Comparison of ENCODE assay signal across 23 cellular contexts in genomic region chr10:97043563-97043855, GRCh38.
"Had no signal": no experiment of that assay in that cellular context is flagged by ENCODE, and none has a peak within 500 bp of the region (broad histone marks: within the 10 kb centered on the region; RNA-seq: fewer than 3 reads in every experiment).

No MANE protein-coding gene starts in this region.

- H3K9me3 Mint-ChIP-seq: dendritic cell treated with granulocyte-macrophage colony-stimulating factor and Interleukin-4, amounts not matched to agents 40 ng/mL and 50 ng/mL, for 4 days; effector memory CD8-positive, alpha-beta T cell; endodermal cell; mesothelial cell of epicardium had no signal

- H3K9me3 ChIP-seq: colonic mucosa, esophagus squamous epithelium, gastrocnemius medialis, left lung, lower lobe of right lung, mucosa of descending colon had no signal

- H3K27ac ChIP-seq: colonic mucosa, epithelial cell of prostate, esophagus squamous epithelium, gastrocnemius medialis, heart right ventricle, left lung, lower lobe of right lung had no signal

- H3K36me3 Mint-ChIP-seq: mesothelial cell of epicardium had no signal

- H3K36me3 ChIP-seq: colonic mucosa, esophagus squamous epithelium, gastrocnemius medialis, heart right ventricle, left lung, lower lobe of right lung had no signal

- H3K4me3 Mint-ChIP-seq: dendritic cell treated with granulocyte-macrophage colony-stimulating factor and Interleukin-4, amounts not matched to agents 40 ng/mL and 50 ng/mL, for 4 days; effector memory CD8-positive, alpha-beta T cell; endodermal cell; mesothelial cell of epicardium had no signal

- H3K4me3 ChIP-seq: colonic mucosa, esophagus squamous epithelium, gastrocnemius medialis, heart right ventricle, left lung, lower lobe of right lung, mucosa of descending colon had no signal

- H3K27me3 ChIP-seq: colonic mucosa, gastrocnemius medialis, heart right ventricle, left lung had no signal

- DNase-seq: colonic mucosa; cortex of kidney; effector CD8-positive, alpha-beta T cell; effector memory CD8-positive, alpha-beta T cell; endodermal cell; erythroblast; esophagus squamous epithelium; foreskin fibroblast; foreskin melanocyte; gastrocnemius medialis; glutamatergic neuron; heart right ventricle; hippocampal formation; left cardiac atrium; left lung; left ventricle myocardium superior; lower lobe of right lung; mesenchymal stem cell; mucosa of descending colon had no signal

- H3K4me1 Mint-ChIP-seq: mesothelial cell of epicardium had no signal

- H3K27me3 Mint-ChIP-seq: effector memory CD8-positive, alpha-beta T cell had no signal

- H3K4me1 ChIP-seq: colonic mucosa, gastrocnemius medialis, left lung, lower lobe of right lung had no signal

- H3K27ac Mint-ChIP-seq: dendritic cell treated with granulocyte-macrophage colony-stimulating factor and Interleukin-4, amounts not matched to agents 40 ng/mL and 50 ng/mL, for 4 days; effector memory CD8-positive, alpha-beta T cell; endodermal cell; mesothelial cell of epicardium had no signal

- ATAC-seq: effector memory CD8-positive, alpha-beta T cell; esophagus mucosa; gastrocnemius medialis; heart right ventricle; left cardiac atrium; left lung; left ventricle myocardium superior; lower lobe of right lung; mucosa of descending colon had no signal
